Comparison of ENCODE assay signal across 8 cellular contexts in genomic region chr15:34223904-34224596, GRCh38. TPM values are rescaled to one million over a fixed set of nuclear protein-coding genes. Genes with fewer than 3 reads are reported as not detected.
DNase-seq lines count a peak whose midpoint lies in the region; ATAC-seq and TF ChIP-seq lines count a peak whose summit lies in the region.

No MANE protein-coding gene starts in this region.

- H3K4me3 Mint-ChIP-seq in T-helper 1 cell treated with Interleukin-12 subunit alpha and Interleukin-12 subunit beta and Interleukin-4 antibody, amounts not matched to agents 30 μg/mL and 1 μg/mL, for 36 hours: peak overlapping the region; percentile 86

- no peaks in the 10 kb centered on the region for H4K20me1 ChIP-seq in osteoblast (ENCODE audit: insufficient read depth, low read length)

- H3K4me2 ChIP-seq in osteoblast (ENCODE audit: insufficient read depth, low read length): peak overlapping the region; percentile 93

- no peaks in the 10 kb centered on the region for H3K9me3 Mint-ChIP-seq in T-helper 1 cell treated with Interleukin-12 subunit alpha and Interleukin-12 subunit beta and Interleukin-4 antibody, amounts not matched to agents 30 μg/mL and 1 μg/mL, for 36 hours

- H3K27me3 Mint-ChIP-seq in T-helper 1 cell treated with Interleukin-12 subunit alpha and Interleukin-12 subunit beta and Interleukin-4 antibody, amounts not matched to agents 30 μg/mL and 1 μg/mL, for 36 hours (ENCODE audit: low read depth): no peaks in the 10 kb centered on the region

- no peaks in the 10 kb centered on the region for H3K27me3 ChIP-seq in A673 (replicated peaks; ENCODE audit: insufficient read depth, low read depth, low read length, poor library complexity)
- no peaks in the 10 kb centered on the region for H3K27me3 ChIP-seq in osteoblast (ENCODE audit: insufficient read depth, low read length)

- TF ChIP-seq CTCF in A673 (conservative IDR thresholded peaks at IDR 0.05; ENCODE audit: low read depth, low read length) (no peak), fibroblast of pulmonary artery (IDR thresholded peaks at IDR 0.05; ENCODE audit: low read length, missing control alignments) (no peak), osteoblast (IDR thresholded peaks at IDR 0.05; ENCODE audit: extremely low read depth, low read depth, low read length) (no peak)

- H3K36me3 Mint-ChIP-seq in T-helper 1 cell treated with Interleukin-12 subunit alpha and Interleukin-12 subunit beta and Interleukin-4 antibody, amounts not matched to agents 30 μg/mL and 1 μg/mL, for 36 hours (ENCODE audit: low read depth): peaks cover 18% of the 10 kb centered on the region

- TSS peak; percentile 80 for BruUV-seq in A673 (replicated peaks; lab: Mats Ljungman, UMichigan)

- ATAC-seq in GM21723 (IDR thresholded peaks at IDR 0.05; ENCODE audit: unreplicated experiment) (peak; percentile 4), GM21367 (IDR thresholded peaks at IDR 0.05; ENCODE audit: unreplicated experiment) (no peak), HG03045 (IDR thresholded peaks at IDR 0.05; ENCODE audit: unreplicated experiment) (no peak)

- peaks cover 35% of the 10 kb centered on the region for H3K79me2 ChIP-seq in osteoblast (ENCODE audit: insufficient read depth, low read length)

- H3K4me3 ChIP-seq in A673 (ENCODE audit: low read depth, low read length, poor library complexity, severe bottlenecking): peak overlapping the region; percentile 69
- H3K4me3 ChIP-seq in fibroblast of pulmonary artery (replicated peaks; ENCODE audit: low read depth, low read length): peak overlapping the region; percentile 100
- peak overlapping the region; percentile 85 for H3K4me3 ChIP-seq in osteoblast (ENCODE audit: insufficient read depth, low read length)

- H3K27ac ChIP-seq in A673 (ENCODE audit: low read depth, low read length, poor library complexity, severe bottlenecking): peak overlapping the region; percentile 91
- H3K27ac ChIP-seq in osteoblast (ENCODE audit: low read depth, low read length): peak overlapping the region; percentile 77

- intact Hi-C loops in A673 (cut with micrococcal nuclease; ENCODE audit: unreplicated experiment): loop anchor here (2.0 kb wide), 1 partner anchor 123 kb away; the partner anchor contains the start of gene EMC7

- DNase-seq in A673 (ENCODE audit: low spot score): peak; percentile 15
- no peak for DNase-seq in fibroblast of pulmonary artery (ENCODE audit: low read depth)
- DNase-seq in osteoblast (ENCODE audit: insufficient read length, low spot score, missing footprints): no peak
- DNase-seq in NCI-H2107 treated with DMSO at 0.1 percent for 48 hours (lab: John Stamatoyannopoulos, UW; ENCODE audit: unreplicated experiment): no peak

- H3K27ac Mint-ChIP-seq in T-helper 1 cell treated with Interleukin-12 subunit alpha and Interleukin-12 subunit beta and Interleukin-4 antibody, amounts not matched to agents 30 μg/mL and 1 μg/mL, for 36 hours: peak overlapping the region; percentile 94

- H3K4me1 Mint-ChIP-seq in T-helper 1 cell treated with Interleukin-12 subunit alpha and Interleukin-12 subunit beta and Interleukin-4 antibody, amounts not matched to agents 30 μg/mL and 1 μg/mL, for 36 hours (ENCODE audit: low read depth): peaks cover 28% of the 10 kb centered on the region

- POLR2A ChIA-PET in A673 (lab: Charles Lee; ENCODE audit: low non-redundant PET): interaction anchor here (0.6 kb wide), 1 partner anchor 89 kb away, joined by 4 read pairs; no protein-coding TSS in a partner anchor

- CTCF ChIA-PET in A673 (lab: Charles Lee): interaction anchor here (0.7 kb wide), 1 partner anchor 211 kb away, joined by 5 read pairs; no protein-coding TSS in a partner anchor

- H3K9me3 ChIP-seq in A673 (ENCODE audit: low read depth, low read length, poor library complexity, severe bottlenecking) (no peaks in the 10 kb centered on the region), osteoblast (ENCODE audit: low read depth, low read length) (no peaks in the 10 kb centered on the region)

- peak overlapping the region; percentile 91 for H2AFZ ChIP-seq in osteoblast (ENCODE audit: low read length)

- H3K36me3 ChIP-seq in A673 (ENCODE audit: insufficient read depth, low read length, poor library complexity, severe bottlenecking) (peaks cover 16% of the 10 kb centered on the region), osteoblast (ENCODE audit: insufficient read depth, low read length) (peaks cover 18% of the 10 kb centered on the region)

- H3K4me1 ChIP-seq in A673 (ENCODE audit: insufficient read depth, low read length, poor library complexity, severe bottlenecking): peaks cover 8% of the 10 kb centered on the region
- peaks cover 11% of the 10 kb centered on the region for H3K4me1 ChIP-seq in osteoblast (ENCODE audit: insufficient read depth, low read length)

RNA-seq across cellular contexts. Expression of gene EMC4, which starts 0.8 kb away (rescaled TPM):
- total RNA-seq in A673 (2021) (125 and 141 TPM in 2 replicates), osteoblast (135 and 136 TPM in 2 replicates)

RNA-seq across cellular contexts. Expression of gene KATNBL1, which starts 14.2 kb away (rescaled TPM):
- total RNA-seq in A673 (2021) (53.2 and 55.1 TPM in 2 replicates), osteoblast (37.3 and 49.2 TPM in 2 replicates)
